Comparison of ENCODE assay signal across 8 cellular contexts in the genomic region with DNA sequence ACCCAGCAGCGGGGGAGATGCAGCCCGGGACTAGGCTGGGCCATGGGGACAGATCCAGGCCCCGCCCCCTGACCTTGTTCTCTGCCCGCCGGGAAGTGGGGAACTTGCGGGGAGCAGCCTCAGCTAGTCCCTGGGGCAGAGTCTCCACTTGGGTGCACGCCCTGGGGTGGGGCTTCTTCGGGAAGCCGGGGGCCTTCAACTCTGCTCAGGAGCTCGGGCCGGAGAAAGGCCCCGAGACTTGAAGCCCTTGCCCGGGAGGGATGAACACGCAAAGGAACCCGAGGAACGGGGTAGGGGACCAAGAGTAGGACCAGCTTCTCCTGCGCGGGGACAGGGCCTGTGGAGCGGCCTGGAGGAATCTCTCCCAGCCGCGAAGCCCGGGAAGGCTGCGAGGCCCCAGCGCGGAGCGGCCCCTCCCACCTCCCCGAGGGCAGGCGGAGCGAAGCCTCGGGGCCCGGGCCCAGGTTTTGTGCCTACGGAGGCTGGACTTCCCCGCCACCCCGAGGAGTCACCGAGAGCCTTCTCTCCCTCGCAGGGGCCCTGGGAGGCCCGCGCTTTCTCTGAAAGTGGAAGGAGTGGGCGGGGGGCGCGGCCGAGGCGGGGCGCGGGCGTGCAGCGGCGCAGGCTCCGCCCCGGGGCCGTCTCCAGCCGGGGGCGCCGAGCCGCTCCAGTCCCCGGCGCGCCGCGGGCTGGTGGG. TPM values are rescaled to one million over a fixed set of nuclear protein-coding genes. Genes with fewer than 3 reads are reported as not detected.
DNase-seq lines count a peak whose midpoint lies in the region; ATAC-seq and TF ChIP-seq lines count a peak whose summit lies in the region.

A gene (plus strand): TSS at position 670 of the 697 bp plus-strand sequence. CDS start 54 bp downstream, outside the sequence.

- no peak for TF ChIP-seq CTCF in AG04450 (IDR thresholded peaks at IDR 0.05; ENCODE audit: low read depth, low read length)

- DNase-seq in AG04450 (ENCODE audit: low read depth, low spot score) = peak; percentile 29
- peak; percentile 44 for DNase-seq in NCI-H460 (ENCODE audit: extremely low read depth, low read depth)
- peak; percentile 95 for DNase-seq in activated CD4-positive, alpha-beta memory T cell treated with anti-CD3 and anti-CD28 coated beads for 36 hours
- peak; percentile 77 for DNase-seq in stimulated activated CD8-positive, alpha-beta memory T cell treated with anti-CD3 and anti-CD28 coated beads, Interleukin-15, amount 100 ng/mL, for 4 hours (ENCODE audit: low read depth in 2 of 2)

- peak within 1 kb of the TSS; percentile 61 for H3K27ac Mint-ChIP-seq in activated CD4-positive, alpha-beta memory T cell treated with anti-CD3 and anti-CD28 coated beads for 36 hours

- H3K27me3 Mint-ChIP-seq in activated CD4-positive, alpha-beta memory T cell treated with anti-CD3 and anti-CD28 coated beads for 36 hours = peaks cover 31% of the 10 kb centered on the region

- H3K4me3 ChIP-seq in AG04450 (ENCODE audit: low read depth, low read length) = peak within 1 kb of the TSS; percentile 59
- H3K4me3 ChIP-seq in ectodermal cell (ENCODE audit: insufficient read depth, low read depth, low read length) = peak within 1 kb of the TSS; percentile 55
- peak within 1 kb of the TSS; percentile 46 for H3K4me3 ChIP-seq in mesodermal cell (ENCODE audit: extremely low read depth, insufficient read depth, low read length, poor library complexity, severe bottlenecking)

- H3K4me1 Mint-ChIP-seq in activated CD4-positive, alpha-beta memory T cell treated with anti-CD3 and anti-CD28 coated beads for 36 hours (ENCODE audit: low read depth) = peaks cover 36% of the 10 kb centered on the region

- peaks cover 3% of the 10 kb centered on the region for H3K36me3 Mint-ChIP-seq in activated CD4-positive, alpha-beta memory T cell treated with anti-CD3 and anti-CD28 coated beads for 36 hours

- H3K27me3 ChIP-seq in AG04450 (ENCODE audit: control insufficient read depth, insufficient read depth, low read length) = peaks cover 20% of the 10 kb centered on the region
- peaks cover 83% of the 10 kb centered on the region for H3K27me3 ChIP-seq in ectodermal cell (ENCODE audit: control insufficient read depth, insufficient read depth, low read length, poor library complexity, severe bottlenecking)

- 0 to 1% methylated on average over 60 of the region's 60 CpGs for WGBS in ectodermal cell, 2 experiments
- 0 to 1% methylated on average over 28 of the region's 60 CpGs for WGBS in mesodermal cell (ENCODE audit: insufficient coverage in 2 of 2), 2 experiments

- H3K27ac ChIP-seq in AG04450 (ENCODE audit: low read depth, low read length) = peak within 1 kb of the TSS; percentile 81
- H3K27ac ChIP-seq in ectodermal cell (ENCODE audit: insufficient read depth, low read depth, low read length, poor library complexity, severe bottlenecking) = no peak within 1 kb of the TSS
- peak within 1 kb of the TSS; percentile 57 for H3K27ac ChIP-seq in mesodermal cell (ENCODE audit: low read depth, low read length, severe bottlenecking)

- no peaks in the 10 kb centered on the region for H3K36me3 ChIP-seq in ectodermal cell (ENCODE audit: control insufficient read depth, insufficient read depth, low read length)
- H3K36me3 ChIP-seq in mesodermal cell (ENCODE audit: control insufficient read depth, insufficient read depth, low read length) = no peaks in the 10 kb centered on the region

- peak within 1 kb of the TSS; percentile 67 for H3K4me3 Mint-ChIP-seq in activated CD4-positive, alpha-beta memory T cell treated with anti-CD3 and anti-CD28 coated beads for 36 hours

- intact Hi-C loops in activated CD4-positive, alpha-beta memory T cell treated with anti-CD3 and anti-CD28 coated beads for 36 hours (cut with micrococcal nuclease) = loop anchor here (1.0 to 10.0 kb wide), 6 partner anchors 64 to 479 kb away; a partner anchor contains a TSS

- POLR2A ChIA-PET in AG04450 (lab: Yijun Ruan, JAX) = interaction anchor here (0.6 to 1.5 kb wide), 3 partner anchors 9 to 51 kb away, joined by 3 to 7 read pairs (median 3); a partner anchor contains a TSS
- POLR2A ChIA-PET in activated CD4-positive, alpha-beta memory T cell treated with anti-CD3 and anti-CD28 coated beads for 36 hours (lab: Charles Lee) = interaction anchor here (0.6 to 1.4 kb wide), 4 partner anchors 9 to 22 kb away, joined by 3 to 6 read pairs (median 4); no protein-coding TSS in a partner anchor

- CTCF ChIA-PET in AG04450 (lab: Charles Lee) = no interaction called here
- CTCF ChIA-PET in activated CD4-positive, alpha-beta memory T cell treated with anti-CD3 and anti-CD28 coated beads for 36 hours (lab: Charles Lee) = interaction anchor here (1.9 kb wide), 1 partner anchor 27 kb away, joined by 9 read pairs; no protein-coding TSS in a partner anchor

- H3K9me3 Mint-ChIP-seq in activated CD4-positive, alpha-beta memory T cell treated with anti-CD3 and anti-CD28 coated beads for 36 hours = peaks cover 3% of the 10 kb centered on the region

- peak; percentile 60 for ATAC-seq in GM18861 (IDR thresholded peaks at IDR 0.05; ENCODE audit: unreplicated experiment)
- peak; percentile 70 for ATAC-seq in HG03095 (IDR thresholded peaks at IDR 0.05; ENCODE audit: unreplicated experiment)

- H3K4me1 ChIP-seq in ectodermal cell (ENCODE audit: control insufficient read depth, insufficient read depth, low read length) (peaks cover 14% of the 10 kb centered on the region), mesodermal cell (ENCODE audit: control insufficient read depth, insufficient read depth, low read length, poor library complexity, severe bottlenecking) (peaks cover 35% of the 10 kb centered on the region)

- H3K9me3 ChIP-seq in AG04450 (ENCODE audit: control insufficient read depth, insufficient read depth, low read length) (no peaks in the 10 kb centered on the region; the same call in 1 of the 2 replicates), ectodermal cell (ENCODE audit: control insufficient read depth, low read length) (no peaks in the 10 kb centered on the region), mesodermal cell (ENCODE audit: control insufficient read depth, low read length) (no peaks in the 10 kb centered on the region)

RNA-seq across cellular contexts. Expression of the gene that starts here (rescaled TPM):
- polyA plus RNA-seq in AG04450 (2011; rRNA removed) = 0.92 and 1.5 TPM in 2 replicates
- polyA minus RNA-seq in AG04450 (2011; rRNA and poly(A)+ RNA removed) = 0.83 and 1.1 TPM in 2 replicates
- total RNA-seq in NCI-H460 (2014; rRNA removed; shearing (Covaris generic)) = 1.4 and 1.6 TPM in 2 replicates
- polyA plus RNA-seq in NCI-H460 (2014; cell fraction: nucleus; rRNA removed) = 3.2 and 6.0 TPM in 2 replicates
- 1 to 10 TPM; 3.5 to 4.7 TPM for total RNA-seq in activated CD4-positive, alpha-beta memory T cell treated with anti-CD3 and anti-CD28 coated beads for 36 hours
- polyA plus RNA-seq in ectodermal cell (2013, experiment 1 of 4) = 0.65 TPM
- 0.69 TPM for polyA plus RNA-seq in ectodermal cell (2013, experiment 2 of 4)
- 0.27 TPM for polyA plus RNA-seq in ectodermal cell (2013, experiment 3 of 4)
- 0.16 TPM for polyA plus RNA-seq in ectodermal cell (2013, experiment 4 of 4)
- 1.2 TPM for polyA plus RNA-seq in mesodermal cell (2013, experiment 1 of 2)
- polyA plus RNA-seq in mesodermal cell (2013, experiment 2 of 2) = 0.66 TPM

Comparison
In these comparisons a context has a peak if more than half of its experiments do, and no peak if none do; other contexts are left out.
1. DNase-seq: peak in every context shown above with its lines; median percentile 95 in activated CD4-positive, alpha-beta memory T cell treated with anti-CD3 and anti-CD28 coated beads for 36 hours; 77 in stimulated activated CD8-positive, alpha-beta memory T cell treated with anti-CD3 and anti-CD28 coated beads, Interleukin-15, amount 100 ng/mL, for 4 hours; 44 in NCI-H460; 29 in AG04450.